ENCODE assay signal across 12 cellular contexts in genomic region chr1:213984387-213985180, GRCh38. TPM values are rescaled to one million over a fixed set of nuclear protein-coding genes. Genes with fewer than 3 reads are reported as not detected.
A peak's percentile ranks its signal among the peaks of the same experiment; 100 is the strongest.
DNase-seq lines count a peak whose midpoint lies in the region; ATAC-seq, FAIRE-seq and TF ChIP-seq lines count a peak whose summit lies in the region.
"Had no signal": no experiment of that assay in that cellular context is flagged by ENCODE, and none has a peak within 500 bp of the region (broad histone marks: within the 10 kb centered on the region; RNA-seq: fewer than 3 reads in every experiment).

No MANE protein-coding gene starts in this region.

- H2BK20ac ChIP-seq in H1 (ENCODE audit: low read length): no peak overlapping the region

- no peaks in the 10 kb centered on the region for H3K79me2 ChIP-seq in H1 (ENCODE audit: control insufficient read depth in 1 of 2, insufficient read depth in 2 of 2, low read length in 2 of 2)

- no peak overlapping the region for H4K91ac ChIP-seq in H1 (replicated peaks; ENCODE audit: insufficient read length, low read length)

- no peak overlapping the region for H3K27ac ChIP-seq in H1 (ENCODE audit: low read depth, low read length)
- H3K27ac ChIP-seq: 22Rv1 had no signal

- peak overlapping the region; percentile 89 to 93 for H3K4me2 ChIP-seq in H1 (ENCODE audit: insufficient read depth in 1 of 2, low read depth in 2 of 2, low read length in 2 of 2)

- no peak for TF ChIP-seq POLR2A in H1 (IDR thresholded peaks at IDR 0.05; ENCODE audit: control extremely low read depth in 1 of 2, low read depth in 2 of 2, low read length in 2 of 2)

- CTCF ChIA-PET in H1 (lab: Charles Lee; ENCODE audit: partially characterized antibody): interaction anchor here (0.7 to 1.3 kb wide), 5 partner anchors 52 to 422 kb away, joined by 3 to 6 read pairs (median 3); no protein-coding TSS in a partner anchor

- H4K20me1 ChIP-seq in H1 (replicated peaks in 1 of 2; ENCODE audit: control insufficient read depth in 1 of 2, insufficient read depth in 2 of 2, low read length in 2 of 2): peaks cover 5 to 16% of the 10 kb centered on the region in 2 experiments

- no peak overlapping the region for H2AK5ac ChIP-seq in H1 (ENCODE audit: low read depth, low read length)

- no peak overlapping the region for H2AFZ ChIP-seq in H1 (ENCODE audit: low read length)

- H4K5ac ChIP-seq in H1 (ENCODE audit: insufficient read length, low read depth, low read length): no peak overlapping the region

- no peak overlapping the region for H3K4ac ChIP-seq in H1 (replicated peaks; ENCODE audit: insufficient read length, low read depth, low read length)

- no peak overlapping the region for H4K8ac ChIP-seq in H1 (ENCODE audit: extremely low read depth, insufficient read depth, low read length)

- peak; percentile 78 for FAIRE-seq in H1 (lab: Jason Lieb, UNC)

- TF ChIP-seq EP300 in H1 (IDR thresholded peaks at IDR 0.05; ENCODE audit: borderline replicate concordance in 1 of 2, low read depth in 2 of 2, low read length in 2 of 2): no peak

- H3K23me2 ChIP-seq in H1 (ENCODE audit: low read depth, low read length): peaks cover 40% of the 10 kb centered on the region

- POLR2A ChIA-PET in H1 (lab: Charles Lee; ENCODE audit: partially characterized antibody): interaction anchor here (0.6 to 1.9 kb wide), 3 partner anchors 43 to 666 kb away, joined by 3 to 4 read pairs (median 3); no protein-coding TSS in a partner anchor

- H3K79me1 ChIP-seq in H1 (ENCODE audit: low read depth, low read length): no peaks in the 10 kb centered on the region

- H3K23ac ChIP-seq in H1 (ENCODE audit: insufficient read length): no peak overlapping the region

- peaks cover 54 to 81% (median 75%) of the 10 kb centered on the region in 4 experiments for H3K27me3 ChIP-seq in H1 (replicated peaks in 1 of 4; ENCODE audit: control insufficient read depth in 3 of 4, extremely low read depth in 1 of 4, insufficient read depth in 3 of 4, low read length in 3 of 4)

- no peak for TF ChIP-seq CTCF in H1 (IDR thresholded peaks at IDR 0.05; ENCODE audit: control extremely low read depth in 1 of 3, insufficient read depth in 1 of 3, low read depth in 1 of 3, low read length in 3 of 3)

- no peaks in the 10 kb centered on the region for H3K36me3 ChIP-seq in H1 (ENCODE audit: control insufficient read depth in 2 of 4, insufficient read depth in 4 of 4, low read length in 3 of 4)
- H3K36me3 ChIP-seq: MG63 had no signal

- TF ChIP-seq RAD21 in H1 (IDR thresholded peaks at IDR 0.05 in 1 of 2, conservative IDR thresholded peaks at IDR 0.05 in 1 of 2; ENCODE audit: low read depth in 2 of 2, low read length in 2 of 2): no peak; a peak in 1 of 4 replicates

- no peak overlapping the region; the same call in 1 of the 2 replicates for H3K18ac ChIP-seq in H1 (ENCODE audit: extremely low read depth, low read length)

- no peak overlapping the region for H2BK120ac ChIP-seq in H1 (replicated peaks; ENCODE audit: low read depth, low read length)

- WGBS in H1 (ENCODE audit: extremely low coverage in 1 of 2, insufficient coverage in 1 of 2, insufficient read length in 1 of 2, insufficient replicate concordance in 2 of 2, low coverage in 1 of 2, low lambda C conversion rate in 2 of 2, missing lambda C conversion rate in 1 of 2), 2 experiments: 4% methylated on average over 14 of the region's 14 CpGs; no CpG with 5 or more reads in 1 of the 2 experiments

- no peak for ATAC-seq in GM19351 (IDR thresholded peaks at IDR 0.05; ENCODE audit: unreplicated experiment)

- H3K14ac ChIP-seq in H1 (ENCODE audit: insufficient read length): no peak overlapping the region

- H2BK12ac ChIP-seq in H1 (ENCODE audit: low read depth, low read length): peak overlapping the region; percentile 18; the same call in 1 of the 2 replicates

- no peaks in the 10 kb centered on the region for H3K9me3 ChIP-seq in H1 (ENCODE audit: insufficient read depth in 2 of 2, low read depth in 1 of 2, low read length in 1 of 2)
- H3K9me3 ChIP-seq: MG63 had no signal

- no peak overlapping the region for H3K56ac ChIP-seq in H1 (replicated peaks; ENCODE audit: insufficient read length, low read depth, low read length)

- H3K9ac ChIP-seq in H1 (replicated peaks in 1 of 4; ENCODE audit: extremely low read depth in 1 of 4, low read depth in 3 of 4, low read length in 3 of 4): peak overlapping the region in 1 of 4 experiments; percentile 8; a peak in 2 of 7 replicates

- peak; percentile 66 for DNase-seq in NCI-H1092 treated with DMSO at 0.1 percent for 48 hours (lab: John Stamatoyannopoulos, UW)
- no peak for DNase-seq in NCI-H1092 (lab: John Stamatoyannopoulos, UW)
- peak; percentile 99 for DNase-seq in NCI-H2107 treated with DMSO at 0.1 percent for 48 hours (lab: John Stamatoyannopoulos, UW; ENCODE audit: unreplicated experiment)
- DNase-seq in H1 (ENCODE audit: low read depth in 1 of 2, low spot score in 2 of 2): no peak
- DNase-seq in retina: peak; percentile 49
- DNase-seq in NCI-H1694 treated with DMSO at 0.1 percent for 48 hours (lab: John Stamatoyannopoulos, UW): no peak
- no peak for DNase-seq in activated CD4-positive, CD25-positive, alpha-beta regulatory T cell (lab: John Stamatoyannopoulos, UW)
- DNase-seq: activated CD4-positive, alpha-beta T cell treated with anti-CD3 and anti-CD28 coated beads for 4 hours; activated naive CD4-positive, alpha-beta T cell treated with anti-CD3 and anti-CD28 coated beads, Interleukin-2, amount 10 ng/mL, durations not matched to agents 7 days and 5 days; MG63 had no signal

- H2BK5ac ChIP-seq in H1 (ENCODE audit: low read depth, low read length): no peak overlapping the region

- H3K4me1 ChIP-seq in H1 (replicated peaks in 1 of 4; ENCODE audit: control insufficient read depth in 3 of 4, insufficient read depth in 4 of 4, low read length in 3 of 4): peaks cover 23 to 42% (median 26%) of the 10 kb centered on the region in 4 experiments

- H3K4me3 ChIP-seq in H1 (ENCODE audit: extremely low read depth in 1 of 4, insufficient read depth in 2 of 4, low read depth in 3 of 4, low read length in 4 of 4): peak overlapping the region; percentile 20 to 85 (median 38); a peak in 7 of 8 replicates
- H3K4me3 ChIP-seq: MG63 had no signal

- peak overlapping the region; percentile 6; the same call in 1 of the 2 replicates for H2BK15ac ChIP-seq in H1 (ENCODE audit: low read length)

TF ChIP-seq in H1, 55 proteins besides CTCF, POLR2A, EP300 and RAD21:
- TF ChIP-seq RNF2 (IDR thresholded peaks at IDR 0.05; ENCODE audit: borderline replicate concordance, low read depth, low read length, missing control alignments, poor library complexity, severe bottlenecking) (no peak), RFX5 (IDR thresholded peaks at IDR 0.05; ENCODE audit: borderline replicate concordance, low read depth, low read length) (no peak), SIN3A (conservative IDR thresholded peaks at IDR 0.05 in 1 of 2, IDR thresholded peaks at IDR 0.05 in 1 of 2; ENCODE audit: low read depth in 1 of 2, low read length in 2 of 2) (0 out of 4 replicates have a peak, but pooled peaks of 1 of the 2 experiments have one; percentile 28), YY1 (IDR thresholded peaks at IDR 0.05; ENCODE audit: low read depth, low read length) (no peak), SAP30 (IDR thresholded peaks at IDR 0.05; ENCODE audit: insufficient read depth, insufficient replicate concordance, low read length) (no peak), MAX (IDR thresholded peaks at IDR 0.05) (no peak), CBX5 (IDR thresholded peaks at IDR 0.05; ENCODE audit: low read depth, low read length) (no peak), FOSL1 (IDR thresholded peaks at IDR 0.05; ENCODE audit: insufficient read depth, low read depth, low read length) (no peak), TEAD4 (IDR thresholded peaks at IDR 0.05; ENCODE audit: low read depth, low read length) (no peak), TAF1 (IDR thresholded peaks at IDR 0.05; ENCODE audit: low read depth, low read length) (0 out of 2 replicates have a peak, but pooled peaks have one; percentile 12), TCF12 (IDR thresholded peaks at IDR 0.05; ENCODE audit: low read depth, low read length) (peak; percentile 71; the same call in 1 of the 2 replicates), GTF2F1 (IDR thresholded peaks at IDR 0.05; ENCODE audit: borderline replicate concordance, low read depth, low read length) (no peak), KDM5A (IDR thresholded peaks at IDR 0.05; ENCODE audit: low read length) (no peak), NANOG (IDR thresholded peaks at IDR 0.05; ENCODE audit: insufficient read depth, low read depth, low read length, poor library complexity, severe bottlenecking) (no peak), SP1 (IDR thresholded peaks at IDR 0.05; ENCODE audit: low read depth, low read length) (0 out of 2 replicates have a peak, but pooled peaks have one; percentile 21), TBP (IDR thresholded peaks at IDR 0.05; ENCODE audit: low read depth, low read length) (no peak)

RNA-seq across cellular contexts. Expression of gene PROX1, which starts 3.2 kb away (rescaled TPM):
- 1.5 and 2.0 TPM in 2 replicates for total RNA-seq in H1 (2021; fragmentation: NEBNext Ultra II Directional; extraction: Animal tissue kit (Norgen Biotek cat#: 25700))
- polyA plus RNA-seq in H1 (2011; rRNA removed): 0.30 and 0.82 TPM in 2 replicates
- 0.30 TPM for polyA plus RNA-seq in H1 (2011; cell fraction: cytosol; rRNA removed)
- 0.80 TPM for polyA plus RNA-seq in H1 (2011; cell fraction: nucleus; rRNA removed)
- polyA plus RNA-seq in H1 (2012, experiment 1 of 2): 0.33 to 0.96 TPM (median 0.75 TPM) in 4 replicates
- 0.45 TPM for polyA plus RNA-seq in H1 (2012, experiment 2 of 2)
- polyA plus RNA-seq in H1 (2013, experiment 1 of 2): 0.32 TPM
- 0.40 TPM for polyA plus RNA-seq in H1 (2013, experiment 2 of 2)
- 0.54 and 2.3 TPM in 2 replicates for polyA minus RNA-seq in H1 (2011; rRNA and poly(A)+ RNA removed)
- 1.0 TPM for polyA minus RNA-seq in H1 (2011; cell fraction: cytosol; rRNA and poly(A)+ RNA removed)
- polyA minus RNA-seq in H1 (2011; cell fraction: nucleus; rRNA and poly(A)+ RNA removed): 3.6 TPM

Comparison
In these comparisons a context has a peak if more than half of its experiments do, and no peak if none do; other contexts are left out.
1. DNase-seq: peak in NCI-H1092 treated with DMSO at 0.1 percent for 48 hours (single experiment), NCI-H2107 treated with DMSO at 0.1 percent for 48 hours (single experiment) and retina (single experiment); none in NCI-H1092 (single experiment), H1 (0 of 2), NCI-H1694 treated with DMSO at 0.1 percent for 48 hours (single experiment) and activated CD4-positive, CD25-positive, alpha-beta regulatory T cell (0 of 4).